Comparison of ENCODE assay signal across 8 cellular contexts in the genomic region with DNA sequence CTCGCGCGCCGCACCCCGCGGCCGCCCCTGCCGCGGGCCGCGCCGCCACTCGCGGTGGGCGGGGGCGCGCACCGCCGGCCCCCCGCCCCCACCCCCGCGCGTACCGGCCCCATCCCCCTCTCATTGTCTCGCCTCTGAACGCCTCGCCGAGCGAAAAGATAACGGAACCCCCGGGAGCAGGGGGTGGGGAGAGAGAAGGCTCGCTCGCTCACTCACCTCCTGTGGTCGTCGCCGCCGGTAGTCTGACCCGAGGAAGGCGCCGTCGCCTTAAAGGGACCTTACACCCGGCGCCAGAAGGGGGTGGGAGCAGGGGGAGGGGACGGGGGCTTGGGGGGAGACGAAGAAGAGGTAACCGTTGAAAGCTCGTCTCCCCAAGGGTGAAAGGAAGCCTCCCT. TPM values are rescaled to one million over a fixed set of nuclear protein-coding genes. Genes with fewer than 3 reads are reported as not detected.
DNase-seq lines count a peak whose midpoint lies in the region; ATAC-seq and TF ChIP-seq lines count a peak whose summit lies in the region.

No MANE protein-coding gene starts in this region.

- H2BK5ac ChIP-seq in mesenchymal stem cell (ENCODE audit: low read depth, low read length, poor library complexity, severe bottlenecking) = peak overlapping the region; percentile 94

- H2BK12ac ChIP-seq in mesenchymal stem cell (ENCODE audit: low read length in 2 of 2) = no peak overlapping the region

- 0% methylated on average over 16 of the region's 47 CpGs for WGBS in mesenchymal stem cell

- H4K8ac ChIP-seq in mesenchymal stem cell (ENCODE audit: low read length) = peak overlapping the region; percentile 84

- peak overlapping the region; percentile 7 for H3K4me2 ChIP-seq in mesenchymal stem cell (ENCODE audit: low read length, poor library complexity, severe bottlenecking)

- H3K27me3 ChIP-seq in mesenchymal stem cell (ENCODE audit: control insufficient read depth in 1 of 2, insufficient read depth in 1 of 2, low read length in 2 of 2) = peaks cover 7 to 15% of the 10 kb centered on the region in 2 experiments

- H2AK5ac ChIP-seq in mesenchymal stem cell (ENCODE audit: low read length, severe bottlenecking) = no peak overlapping the region

- peak overlapping the region; percentile 98 for H2BK15ac ChIP-seq in mesenchymal stem cell (ENCODE audit: low read depth, poor library complexity, severe bottlenecking)

- peak overlapping the region; percentile 28 to 71 for H3K14ac ChIP-seq in mesenchymal stem cell (ENCODE audit: low read length in 2 of 2)

- CTCF ChIA-PET in activated CD4-positive, alpha-beta memory T cell treated with anti-CD3 and anti-CD28 coated beads, Interleukin-2, amount 10 ng/mL, durations not matched to agents 7 days and 5 days (lab: Charles Lee) = no interaction called here

- H3K18ac ChIP-seq in mesenchymal stem cell (ENCODE audit: low read depth in 1 of 2, low read length in 2 of 2) = peak overlapping the region; percentile 71 to 94

- peaks cover 2% of the 10 kb centered on the region for H3K4me1 ChIP-seq in mesenchymal stem cell (ENCODE audit: control insufficient read depth, insufficient read depth, low read depth, low read length)

- H3K79me1 ChIP-seq in mesenchymal stem cell (replicated peaks; ENCODE audit: low read length, poor library complexity, severe bottlenecking) = no peaks in the 10 kb centered on the region

- no peak overlapping the region for H3K23ac ChIP-seq in mesenchymal stem cell (ENCODE audit: low read length in 2 of 2)

- H3K27ac Mint-ChIP-seq in activated CD4-positive, alpha-beta memory T cell treated with anti-CD3 and anti-CD28 coated beads, Interleukin-2, amount 10 ng/mL, durations not matched to agents 7 days and 5 days = peak overlapping the region; percentile 77

- peak overlapping the region; percentile 94 for H4K91ac ChIP-seq in mesenchymal stem cell (ENCODE audit: low read length)

- TF ChIP-seq CTCF in GM12875 (IDR thresholded peaks at IDR 0.05; ENCODE audit: borderline replicate concordance, insufficient read depth, low read depth, low read length) = no peak

- peaks cover 0 to 7% of the 10 kb centered on the region in 2 experiments for H3K36me3 ChIP-seq in mesenchymal stem cell (ENCODE audit: control insufficient read depth in 1 of 2, insufficient read depth in 2 of 2, low read depth in 1 of 2, low read length in 2 of 2)

- H3K9me3 ChIP-seq in mesenchymal stem cell (ENCODE audit: control insufficient read depth, low read length) = no peaks in the 10 kb centered on the region

- H3K36me3 Mint-ChIP-seq in activated CD4-positive, alpha-beta memory T cell treated with anti-CD3 and anti-CD28 coated beads, Interleukin-2, amount 10 ng/mL, durations not matched to agents 7 days and 5 days (ENCODE audit: low read depth) = peaks cover 9% of the 10 kb centered on the region

- H3K4me3 Mint-ChIP-seq in activated CD4-positive, alpha-beta memory T cell treated with anti-CD3 and anti-CD28 coated beads, Interleukin-2, amount 10 ng/mL, durations not matched to agents 7 days and 5 days = peak overlapping the region; percentile 80

- H3K27ac ChIP-seq in mesenchymal stem cell (ENCODE audit: low read length, poor library complexity, severe bottlenecking) = peak overlapping the region; percentile 99

- H3K4ac ChIP-seq in mesenchymal stem cell (ENCODE audit: low read depth in 1 of 2, low read length in 2 of 2) = peak overlapping the region in 1 of 2 experiments; percentile 87

- no peaks in the 10 kb centered on the region for H3K9me3 Mint-ChIP-seq in activated CD4-positive, alpha-beta memory T cell treated with anti-CD3 and anti-CD28 coated beads, Interleukin-2, amount 10 ng/mL, durations not matched to agents 7 days and 5 days

- peaks cover 30% of the 10 kb centered on the region for H3K4me1 Mint-ChIP-seq in activated CD4-positive, alpha-beta memory T cell treated with anti-CD3 and anti-CD28 coated beads, Interleukin-2, amount 10 ng/mL, durations not matched to agents 7 days and 5 days

- peak; percentile 23 for ATAC-seq in HG02798 (IDR thresholded peaks at IDR 0.05; ENCODE audit: poor library complexity, unreplicated experiment)

- H2AFZ ChIP-seq in mesenchymal stem cell (ENCODE audit: low read depth, low read length) = no peak overlapping the region

- H3K4me3 ChIP-seq in GM12875 (ENCODE audit: low read depth, low read length) (peak overlapping the region; percentile 64), mesenchymal stem cell (ENCODE audit: insufficient read depth in 1 of 2, low read depth in 1 of 2, low read length in 2 of 2) (peak overlapping the region; percentile 65 to 86)

- H3K27me3 Mint-ChIP-seq in activated CD4-positive, alpha-beta memory T cell treated with anti-CD3 and anti-CD28 coated beads, Interleukin-2, amount 10 ng/mL, durations not matched to agents 7 days and 5 days = peaks cover 14% of the 10 kb centered on the region

- POLR2A ChIA-PET in activated CD4-positive, alpha-beta memory T cell treated with anti-CD3 and anti-CD28 coated beads, Interleukin-2, amount 10 ng/mL, durations not matched to agents 7 days and 5 days (lab: Charles Lee) = interaction anchor here (1.0 to 4.6 kb wide), 6 partner anchors 11 to 331 kb away, joined by 3 to 54 read pairs (median 4); partner anchors contain the start of genes MRPL9, RFX5 and TDRKH

- DNase-seq in NCI-H2227 treated with DMSO at 0.1 percent for 48 hours (lab: John Stamatoyannopoulos, UW) (peak; percentile 45), mesenchymal stem cell (peak; percentile 75), cortex of kidney (lab: John Stamatoyannopoulos, UW) (no peak)
- peak; percentile 58 for DNase-seq in activated CD4-positive, alpha-beta memory T cell treated with anti-CD3 and anti-CD28 coated beads, Interleukin-2, amount 10 ng/mL, durations not matched to agents 7 days and 5 days
- peak; percentile 47 for DNase-seq in effector CD4-positive, alpha-beta T cell
- peak; percentile 65 for DNase-seq in stimulated activated CD8-positive, alpha-beta memory T cell treated with anti-CD3 and anti-CD28 coated beads, Interleukin-4, amount 100 ng/mL, for 48 hours

- H3K9ac ChIP-seq in mesenchymal stem cell (ENCODE audit: low read length) = peak overlapping the region; percentile 84

- H2BK120ac ChIP-seq in mesenchymal stem cell (ENCODE audit: low read depth, low read length) = peak overlapping the region; percentile 97

RNA-seq across cellular contexts. Expression of gene POGZ, which starts 0.4 kb away (rescaled TPM):
- 10 to 100 TPM; 67.2 to 73.2 TPM for total RNA-seq in activated CD4-positive, alpha-beta memory T cell treated with anti-CD3 and anti-CD28 coated beads, Interleukin-2, amount 10 ng/mL, durations not matched to agents 7 days and 5 days
- polyA plus RNA-seq in mesenchymal stem cell (2013, experiment 1 of 2) = 22.7 TPM
- 18.9 TPM for polyA plus RNA-seq in mesenchymal stem cell (2013, experiment 2 of 2)

RNA-seq across cellular contexts. Expression of gene CGN, which starts 52.3 kb away (rescaled TPM):
- under 1 TPM; 0.43 to 0.96 TPM for total RNA-seq in activated CD4-positive, alpha-beta memory T cell treated with anti-CD3 and anti-CD28 coated beads, Interleukin-2, amount 10 ng/mL, durations not matched to agents 7 days and 5 days
- polyA plus RNA-seq in mesenchymal stem cell (2013, experiment 1 of 2) = 0.03 TPM
- polyA plus RNA-seq in mesenchymal stem cell (2013, experiment 2 of 2) = 0.04 TPM

RNA-seq across cellular contexts. Expression of gene PSMB4, which starts 59.6 kb away (rescaled TPM):
- total RNA-seq in activated CD4-positive, alpha-beta memory T cell treated with anti-CD3 and anti-CD28 coated beads, Interleukin-2, amount 10 ng/mL, durations not matched to agents 7 days and 5 days = 100 to 1,000 TPM; 280 to 282 TPM
- polyA plus RNA-seq in mesenchymal stem cell (2013, experiment 1 of 2) = 383 TPM
- 390 TPM for polyA plus RNA-seq in mesenchymal stem cell (2013, experiment 2 of 2)
